ENCODE assay signal across 1 cellular context in the genomic region with DNA sequence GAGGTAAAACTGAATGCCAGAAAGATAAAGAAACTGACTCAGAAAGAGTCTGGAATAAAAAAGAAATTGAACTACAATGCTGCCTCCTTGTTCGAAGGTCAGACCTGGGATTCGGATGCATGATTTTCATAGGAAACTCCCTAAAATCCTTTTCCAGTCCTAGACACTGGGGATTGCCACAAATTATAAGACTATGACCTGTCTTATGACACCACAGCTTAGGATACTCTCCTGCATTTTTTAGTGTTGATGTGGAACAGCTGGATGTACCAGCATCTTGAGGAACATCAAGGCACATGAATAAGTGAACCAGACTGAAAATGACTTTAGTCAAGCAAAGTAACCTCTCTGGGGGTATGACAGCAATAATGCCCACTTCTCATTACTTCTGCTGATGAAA.
TF ChIP-seq lines count a peak whose summit lies in the region.

No MANE protein-coding gene starts in this region.

TF ChIP-seq in IMR-90, 13 proteins besides CTCF, POLR2A, EP300 and RAD21 (continued from another document):
- TF ChIP-seq MAZ (IDR thresholded peaks at IDR 0.05; ENCODE audit: borderline replicate concordance, low read depth, low read length) (no peak), CEBPB (IDR thresholded peaks at IDR 0.05; ENCODE audit: low read depth, low read length) (no peak), SMC3 (IDR thresholded peaks at IDR 0.05; ENCODE audit: low read depth, low read length) (no peak), FOS (IDR thresholded peaks at IDR 0.05; ENCODE audit: low read depth, low read length) (no peak), MXI1 (IDR thresholded peaks at IDR 0.05; ENCODE audit: borderline replicate concordance, low read depth, low read length) (no peak), CHD1 (IDR thresholded peaks at IDR 0.05; ENCODE audit: low read depth, low read length) (no peak)
TF ChIP-seq in IMR-90: peak in this region for 0.
